Comparison of ENCODE assay signal across 1 cellular context in the genomic region with DNA sequence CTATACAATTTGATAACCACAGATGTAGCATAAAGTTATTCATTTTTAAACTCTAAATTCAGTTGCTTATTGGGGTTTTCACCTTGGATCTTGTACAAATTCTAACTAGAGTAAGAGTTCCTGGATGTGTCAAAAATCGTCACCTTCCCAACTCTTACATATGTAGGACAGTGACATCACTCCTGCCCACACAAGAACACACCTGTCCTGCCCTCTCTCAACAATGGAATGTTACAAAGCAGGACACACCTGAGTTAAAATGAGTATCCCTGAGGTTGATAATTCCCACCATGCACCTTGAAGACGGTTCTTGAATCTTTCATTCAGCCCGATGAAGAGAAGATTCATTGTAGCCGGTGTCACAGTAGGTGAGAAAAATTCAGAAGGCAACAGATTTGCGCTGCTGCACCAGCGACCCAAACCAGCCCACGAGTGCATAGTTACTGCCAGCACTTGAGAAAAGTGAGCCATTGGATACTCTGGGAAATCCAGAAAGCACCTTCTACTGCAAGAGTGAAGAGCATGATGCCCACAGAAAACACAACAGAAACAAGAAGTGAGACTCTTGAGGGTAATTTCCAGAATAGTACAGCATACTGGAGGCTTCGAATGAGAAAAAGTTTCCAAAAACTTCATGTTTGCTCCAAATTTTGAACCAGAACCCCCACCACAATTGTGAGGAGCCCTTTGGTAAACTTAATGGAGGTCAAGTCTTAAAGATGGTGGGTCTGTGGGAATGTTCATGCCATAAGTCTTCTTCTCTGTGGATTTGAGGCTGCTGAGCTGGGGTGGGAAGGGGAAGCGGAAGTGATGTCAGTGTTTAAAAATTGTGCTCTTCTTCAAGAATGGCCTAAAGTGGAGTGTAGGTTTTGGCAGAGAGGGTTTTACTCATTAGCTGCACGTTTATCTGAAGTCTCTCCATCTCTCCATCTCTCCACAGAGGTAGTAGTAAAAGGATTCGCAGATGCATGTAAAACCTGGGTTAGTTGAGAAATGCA.
TF ChIP-seq lines count a peak whose summit lies in the region.

No MANE protein-coding gene starts in this region.

TF ChIP-seq in H1, 55 proteins besides CTCF, POLR2A, EP300 and RAD21 (continued from another document):
- no peak for TF ChIP-seq CBX8 (IDR thresholded peaks at IDR 0.05; ENCODE audit: borderline replicate concordance, low read depth, low read length)
- TF ChIP-seq MAFK (IDR thresholded peaks at IDR 0.05; ENCODE audit: low read depth, low read length), result no peak
TF ChIP-seq in H1: peak in this region for 0.
